ENCODE assay signal across 16 cellular contexts in genomic region chr7:45295222-45295621, GRCh38.
"Had no signal": no experiment of that assay in that cellular context is flagged by ENCODE, and none has a peak within 500 bp of the region (broad histone marks: within the 10 kb centered on the region; RNA-seq: fewer than 3 reads in every experiment).

No MANE protein-coding gene starts in this region.

- H3K36me3 ChIP-seq: colonic mucosa, gastroesophageal sphincter, heart left ventricle, left lung had no signal

- ATAC-seq: activated CD4-positive, alpha-beta T cell treated with anti-CD3 and anti-CD28 coated beads for 36 hours; gastroesophageal sphincter; left lung; stimulated activated naive B cell treated with anti-CD40 and anti-IgM and Interleukin-4, amounts not matched to agents 10 μg/mL and 1 μg/mL and 100 μg/mL, for 72 hours; WTC11 had no signal

- H3K9me3 ChIP-seq: colonic mucosa had no signal

- DNase-seq: activated CD4-positive, alpha-beta T cell treated with anti-CD3 and anti-CD28 coated beads for 36 hours; activated CD4-positive, alpha-beta T cell treated with anti-CD3 and anti-CD28 coated beads, Interleukin-2, amount 50 U/mL, for 48 hours; activated naive CD8-positive, alpha-beta T cell treated with anti-CD3 and anti-CD28 coated beads for 36 hours; amniotic stem cell; colonic mucosa; endodermal cell; left lung; mammary epithelial cell; midbrain; nephron progenitor cell; nucleus accumbens; stimulated activated naive B cell treated with anti-CD40 and anti-IgM and Interleukin-4, amounts not matched to agents 10 μg/mL and 1 μg/mL and 100 μg/mL, for 72 hours had no signal

- H3K27me3 ChIP-seq: colonic mucosa, gastroesophageal sphincter, heart left ventricle, left lung had no signal

- H3K4me3 ChIP-seq: colonic mucosa, gastroesophageal sphincter, heart left ventricle, left lung had no signal

- H3K27ac ChIP-seq: colonic mucosa, epithelial cell of prostate, gastroesophageal sphincter, left lung had no signal

- H3K4me1 ChIP-seq: colonic mucosa, gastroesophageal sphincter, left lung had no signal
